In the genomic region with DNA sequence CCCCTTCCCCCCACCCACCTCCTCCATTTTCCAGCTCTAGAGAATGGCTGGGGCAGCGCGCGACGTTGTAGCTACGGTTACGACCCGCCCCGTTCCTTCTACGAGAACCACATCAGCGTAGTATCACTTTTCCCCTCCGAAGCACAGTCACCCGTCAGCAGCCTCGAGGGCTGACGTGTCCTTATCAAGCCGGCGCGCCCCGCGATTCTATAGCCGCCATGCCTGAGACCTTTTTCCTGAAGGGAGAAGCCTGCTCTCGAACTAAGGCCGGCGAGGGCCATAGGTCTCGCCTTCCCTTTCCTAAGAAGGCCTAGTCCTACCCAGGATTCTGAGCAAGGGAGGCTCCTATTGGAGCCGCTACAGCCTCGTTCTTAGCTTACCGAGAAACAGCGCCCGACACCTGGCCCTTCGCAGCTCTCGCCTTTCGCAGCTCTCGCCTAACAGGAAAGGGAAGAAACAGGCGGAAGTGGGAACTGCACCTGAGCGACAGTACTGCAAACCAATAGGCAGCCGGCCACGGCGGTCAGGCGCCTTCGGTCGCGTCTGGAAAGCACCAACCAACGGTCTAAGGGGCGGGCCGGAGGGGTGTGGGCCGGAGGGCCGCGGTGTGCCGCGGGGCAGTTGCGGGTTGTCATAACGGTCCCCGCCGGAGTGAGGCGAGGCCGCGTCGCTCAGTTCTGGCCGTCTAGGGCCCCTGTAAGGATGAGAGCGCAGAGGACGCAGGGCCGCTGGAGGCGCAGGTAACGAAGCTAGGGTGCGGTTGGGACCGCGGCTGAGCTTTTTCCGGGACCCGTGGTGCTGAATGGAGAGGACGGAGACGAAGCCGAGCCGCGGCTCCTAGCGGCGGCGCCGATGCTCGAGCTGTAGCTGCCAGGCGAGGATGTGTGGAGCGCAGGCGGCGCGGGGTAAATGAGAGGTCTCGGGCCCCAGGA, we compare ENCODE assay signal across 8 cellular contexts. TPM values are rescaled to one million over a fixed set of nuclear protein-coding genes. Genes with fewer than 3 reads are reported as not detected.
DNase-seq lines count a peak whose midpoint lies in the region; FAIRE-seq and TF ChIP-seq lines count a peak whose summit lies in the region.

A gene (plus strand): TSS at position 618 of the 932 bp plus-strand sequence. CDS start 470 bp downstream, outside the sequence.
A gene (minus strand): TSS at position 445 of the 932 bp plus-strand sequence. CDS start 1,522 bp downstream, outside the sequence.

- H3K79me1 ChIP-seq in H9 (ENCODE audit: insufficient read depth, low read depth, low read length, poor library complexity, severe bottlenecking), result no peaks in the 10 kb centered on the region

- H3K27ac ChIP-seq in H9 (ENCODE audit: insufficient read length, low read depth, low read length) (peak within 1 kb of the TSS; percentile 29), neural cell (ENCODE audit: low read length) (peak within 1 kb of the TSS; percentile 98), stomach (peak within 1 kb of the TSS; percentile 92 to 96 (median 95))

- no peak within 1 kb of the TSS for H4K8ac ChIP-seq in H9 (replicated peaks; ENCODE audit: insufficient read length, low read depth, low read length)

- H3K4me2 ChIP-seq in H9 (ENCODE audit: insufficient read depth, insufficient read length, low read length) (peak within 1 kb of the TSS; percentile 95), neural cell (ENCODE audit: low read length) (peak within 1 kb of the TSS; percentile 86)

- H2BK15ac ChIP-seq in H9 (ENCODE audit: low read depth, low read length), result no peak within 1 kb of the TSS

- H3K9me2 ChIP-seq in neural cell (ENCODE audit: insufficient read depth, low read length), result no peaks in the 10 kb centered on the region

- H3K36me3 Mint-ChIP-seq in H9 (ENCODE audit: insufficient read depth in 1 of 3, low read depth in 3 of 3), result peaks cover 8 to 38% (median 18%) of the 10 kb centered on the region in 3 experiments

- H3K27me3 Mint-ChIP-seq in H9 (ENCODE audit: low read depth), result no peaks in the 10 kb centered on the region

- peak within 1 kb of the TSS; percentile 99 for H3K4me3 Mint-ChIP-seq in H9

- TF ChIP-seq POLR2A in stomach (IDR thresholded peaks at IDR 0.05), result peak in 2 of 4 donors; percentile 83 to 98

- no CpG with 5 or more reads among the region's 85 CpGs for WGBS in H9 (ENCODE audit: extremely low coverage, insufficient read length, low lambda C conversion rate)
- 0 to 1% (median 0%) methylated on average over 75 to 85 of the region's 85 CpGs for WGBS in stomach, 5 donors

- H4K20me1 ChIP-seq in H9 (ENCODE audit: control insufficient read depth, insufficient read depth, insufficient read length), result no peaks in the 10 kb centered on the region
- H4K20me1 ChIP-seq in neural cell (ENCODE audit: insufficient read depth), result no peaks in the 10 kb centered on the region

- no peak within 1 kb of the TSS for H3K4ac ChIP-seq in H9 (ENCODE audit: low read depth, low read length)

- TF ChIP-seq CTCF in H9 (conservative IDR thresholded peaks at IDR 0.05) (peak; percentile 42; the same call in 2 of the 3 replicates), neural cell (IDR thresholded peaks at IDR 0.05; ENCODE audit: poor library complexity, severe bottlenecking) (peak; percentile 53), stomach (IDR thresholded peaks at IDR 0.05) (peak in 5 of 7 experiments; percentile 22 to 61 (median 34))

- H3K23me2 ChIP-seq in H9 (ENCODE audit: insufficient read length, low read depth, low read length, poor library complexity, severe bottlenecking), result peaks cover 12% of the 10 kb centered on the region

- H3K23ac ChIP-seq in H9 (ENCODE audit: insufficient read length, low read depth, low read length), result no peak within 1 kb of the TSS

- no peak for TF ChIP-seq EP300 in neural cell (conservative IDR thresholded peaks at IDR 0.05; ENCODE audit: poor library complexity, severe bottlenecking)
- no peak for TF ChIP-seq EP300 in stomach (IDR thresholded peaks at IDR 0.05)

- H2BK120ac ChIP-seq in H9 (ENCODE audit: low read depth, low read length, poor library complexity, severe bottlenecking), result no peak within 1 kb of the TSS

- H4K5ac ChIP-seq in H9 (ENCODE audit: insufficient read length, low read depth, low read length), result no peak within 1 kb of the TSS

- peak; percentile 78 for FAIRE-seq in G401.6 (lab: Jason Lieb, UNC)

- H3K27ac Mint-ChIP-seq in H9, result peak within 1 kb of the TSS; percentile 94 to 99 (median 99)

- no peak within 1 kb of the TSS for H2BK20ac ChIP-seq in H9 (ENCODE audit: low read depth, low read length, poor library complexity, severe bottlenecking)

- H3K4me3 ChIP-seq in neural cell (ENCODE audit: low read length) (peak within 1 kb of the TSS; percentile 96), stomach (peak within 1 kb of the TSS; percentile 86 to 97 (median 91))

- H3K36me3 ChIP-seq in neural cell (ENCODE audit: insufficient read depth, low read length) (peaks cover 14% of the 10 kb centered on the region), stomach (peaks cover 8 to 27% (median 24%) of the 10 kb centered on the region in 4 donors)

- H3K4me1 ChIP-seq in H9 (ENCODE audit: insufficient read depth, low read length) (peaks cover 4% of the 10 kb centered on the region; the same call in 1 of the 2 replicates), stomach (peaks cover 25 to 70% (median 49%) of the 10 kb centered on the region in 4 donors)

- peaks cover 3% of the 10 kb centered on the region for H3F3A ChIP-seq in neural cell (ENCODE audit: insufficient read depth, low read length, poor library complexity, severe bottlenecking)

- H2AFZ ChIP-seq in H9 (ENCODE audit: low read length) (no peak within 1 kb of the TSS), neural cell (ENCODE audit: low read depth, low read length) (peak within 1 kb of the TSS; percentile 79)

- H4K91ac ChIP-seq in H9 (ENCODE audit: insufficient read length, low read depth, low read length), result no peak within 1 kb of the TSS

- intact Hi-C loops in stomach (cut with DNase I; ENCODE audit: low total_unique reads), result no loop called here

- no peak within 1 kb of the TSS for H3K56ac ChIP-seq in H9 (ENCODE audit: insufficient read length, low read depth, low read length)

- H3K18ac ChIP-seq in H9 (ENCODE audit: insufficient read length, low read depth, low read length), result peak within 1 kb of the TSS; percentile 66

- H3K27me3 ChIP-seq in H9 (ENCODE audit: insufficient read depth, low read length) (no peaks in the 10 kb centered on the region), neural cell (ENCODE audit: insufficient read depth, low read depth, low read length) (no peaks in the 10 kb centered on the region), stomach (no peaks in the 10 kb centered on the region)

- peaks cover 12% of the 10 kb centered on the region; the same call in 1 of the 2 replicates for H3K79me2 ChIP-seq in H9 (ENCODE audit: insufficient read depth, low read length)
- peaks cover 51% of the 10 kb centered on the region for H3K79me2 ChIP-seq in neural cell (replicated peaks; ENCODE audit: insufficient read depth, low read length)

- H3K9ac ChIP-seq in H9 (ENCODE audit: extremely low read depth, insufficient read length, low read length) (peak within 1 kb of the TSS; percentile 85), neural cell (ENCODE audit: low read length) (peak within 1 kb of the TSS; percentile 94)

- H3K4me1 Mint-ChIP-seq in H9, result peaks cover 20 to 23% of the 10 kb centered on the region in 2 experiments

- no peak within 1 kb of the TSS for H3T11ph ChIP-seq in H9 (ENCODE audit: low read length)

- H3K9me3 Mint-ChIP-seq in H9, result no peaks in the 10 kb centered on the region; a peak in 1 of 5 replicates

- H2BK5ac ChIP-seq in H9 (ENCODE audit: insufficient read length, low read length), result no peak within 1 kb of the TSS

- peak; percentile 27 for TF ChIP-seq RAD21 in neural cell (conservative IDR thresholded peaks at IDR 0.05)

- DNase-seq in H9, result peak; percentile 99
- DNase-seq in M059J (ENCODE audit: low read depth), result peak; percentile 98
- peak; percentile 99 to 100 for DNase-seq in SHP77 (lab: John Stamatoyannopoulos, UW)
- DNase-seq in activated effector memory CD4-positive, alpha-beta T cell treated with anti-CD3 and anti-CD28 coated beads, Interleukin-2, amount 50 U/mL, for 16 hours, result peak; percentile 97
- DNase-seq in fibroblast of the conjunctiva (ENCODE audit: low read depth), result peak; percentile 97
- DNase-seq in stomach, result peak; percentile 98

- H2AK5ac ChIP-seq in H9 (ENCODE audit: insufficient read length, low read length), result no peak within 1 kb of the TSS

- no peaks in the 10 kb centered on the region for H3K9me3 ChIP-seq in H9 (ENCODE audit: control insufficient read depth, low read depth, low read length)
- H3K9me3 ChIP-seq in neural cell (ENCODE audit: low read length), result no peaks in the 10 kb centered on the region
- no peaks in the 10 kb centered on the region for H3K9me3 ChIP-seq in stomach

- no peak within 1 kb of the TSS for H2BK12ac ChIP-seq in H9 (ENCODE audit: insufficient read length, low read depth, low read length)

- peak within 1 kb of the TSS; percentile 89 for H3K14ac ChIP-seq in H9 (ENCODE audit: insufficient read depth, low read length)

RNA-seq across cellular contexts. Expression of the first gene that starts in this region (rescaled TPM):
- total RNA-seq in H9 (2021) (24.5 and 27.9 TPM in 2 replicates), stomach (10 to 100 TPM in 4 of 5 donors, under 1 TPM in 1; 0.58 to 58.2 (median 20.0) TPM)
- total RNA-seq in M059J (2014; rRNA removed; shearing (Covaris generic)), result 71.6 and 93.3 TPM in 2 replicates
- polyA plus RNA-seq in neural cell (23.7 and 24.7 TPM in 2 replicates), stomach (10 to 100 TPM; 10.8 to 12.6 (median 11.3) TPM)
- polyA minus RNA-seq in neural cell, result 66.1 and 67.0 TPM in 2 replicates

RNA-seq across cellular contexts. Expression of the second gene that starts in this region (rescaled TPM):
- total RNA-seq in H9 (2021) (205 and 207 TPM in 2 replicates), stomach (100 to 1,000 TPM in 4 of 5 donors, 10 to 100 TPM in 1; 72.4 to 205 (median 186) TPM)
- total RNA-seq in M059J (2014; rRNA removed; shearing (Covaris generic)), result 318 and 363 TPM in 2 replicates
- polyA plus RNA-seq in neural cell (130 and 147 TPM in 2 replicates), stomach (100 to 1,000 TPM; 513 to 989 (median 610) TPM)
- 60.2 and 63.5 TPM in 2 replicates for polyA minus RNA-seq in neural cell

Comparison
In these comparisons a context has a peak if more than half of its experiments do, and no peak if none do; other contexts are left out.
1. Peak in every context shown above with its lines: DNase-seq, H3K4me3 ChIP-seq and H3K27ac ChIP-seq.
2. H3K27ac ChIP-seq: peak in every context shown above with its lines; median percentile 98 in neural cell; 95 in stomach; 29 in H9.